ENCODE assay signal across 11 cellular contexts in the genomic region with DNA sequence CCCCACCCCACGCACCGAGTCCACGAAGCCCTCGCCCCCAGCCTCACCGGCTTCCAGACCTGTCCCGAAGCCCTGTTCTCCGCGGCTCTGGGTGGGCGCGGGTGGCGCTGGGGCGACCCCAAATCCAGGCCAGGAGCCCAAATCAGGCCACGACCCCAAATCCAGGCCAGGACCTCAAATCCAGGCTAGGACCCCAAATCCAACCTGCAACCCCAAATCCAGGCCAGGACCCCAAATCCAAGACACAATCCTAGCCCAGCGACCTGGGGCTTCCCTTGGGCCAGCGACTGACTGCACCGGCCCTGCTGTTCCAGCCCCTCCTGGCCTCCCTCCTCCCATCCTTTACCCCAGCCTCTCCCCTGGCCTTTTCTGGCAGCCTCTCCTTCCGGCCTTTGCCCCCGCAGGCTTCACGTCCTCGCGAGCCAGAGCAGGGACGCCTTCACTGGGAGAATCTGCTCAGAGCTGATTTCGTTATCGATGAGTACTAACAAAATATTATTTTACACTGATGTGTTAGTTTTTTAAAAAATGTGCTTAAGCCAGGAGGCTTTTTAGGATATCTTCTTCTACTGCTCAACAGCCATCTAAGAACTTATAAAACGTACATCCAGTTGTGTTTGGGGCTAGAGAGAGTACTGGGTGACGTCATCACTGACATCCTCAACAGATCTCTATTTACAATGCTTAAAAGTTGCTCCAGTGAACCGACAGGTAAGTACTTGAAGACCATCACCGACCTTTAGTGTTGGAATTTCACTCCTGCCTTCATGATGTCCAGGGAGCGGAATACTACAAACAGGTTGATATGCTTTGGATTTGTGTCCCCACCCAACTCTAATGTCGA. TPM values are rescaled to one million over a fixed set of nuclear protein-coding genes. Genes with fewer than 3 reads are reported as not detected.
DNase-seq lines count a peak whose midpoint lies in the region; ATAC-seq and TF ChIP-seq lines count a peak whose summit lies in the region.
"Had no signal": no experiment of that assay in that cellular context is flagged by ENCODE, and none has a peak within 500 bp of the region (broad histone marks: within the 10 kb centered on the region; RNA-seq: fewer than 3 reads in every experiment).

No MANE protein-coding gene starts in this region.

- H3K9ac ChIP-seq in H9 (ENCODE audit: extremely low read depth, insufficient read length, low read length), result no peak overlapping the region

- H3K9me3 ChIP-seq in H9 (ENCODE audit: control insufficient read depth, low read depth, low read length) (no peaks in the 10 kb centered on the region), esophagus muscularis mucosa (no peaks in the 10 kb centered on the region)

- no peak for TF ChIP-seq EP300 in esophagus muscularis mucosa (IDR thresholded peaks at IDR 0.05)

- H2AFZ ChIP-seq in ACC112 (ENCODE audit: low read length, unreplicated experiment), result no peak overlapping the region
- H2AFZ ChIP-seq in H9 (ENCODE audit: low read length), result no peak overlapping the region

- no peak overlapping the region for H3K56ac ChIP-seq in H9 (ENCODE audit: insufficient read length, low read depth, low read length)

- DNase-seq in H9 (no peak), esophagus muscularis mucosa (ENCODE audit: extremely low spot score) (no peak), neural crest cell (ENCODE audit: low read depth, low spot score) (no peak), nucleus accumbens (lab: John Stamatoyannopoulos, UW) (no peak), iPS-NIHi7 (ENCODE audit: extremely low spot score) (no peak)
- DNase-seq in NK-92 treated with Interleukin-12 subunit alpha and Interleukin-12 subunit beta, amount 100 ng/mL, for 24 hours (lab: John Stamatoyannopoulos, UW), result no peak
- DNase-seq: MM.1S, NCI-H226 had no signal

- H2BK15ac ChIP-seq in H9 (ENCODE audit: low read depth, low read length), result no peak overlapping the region

- no peaks in the 10 kb centered on the region for H3K23me2 ChIP-seq in H9 (ENCODE audit: insufficient read length, low read depth, low read length, poor library complexity, severe bottlenecking)

- H3K9me3 Mint-ChIP-seq in H9 (no peaks in the 10 kb centered on the region), neural crest cell (no peaks in the 10 kb centered on the region)

- no peaks in the 10 kb centered on the region for H4K20me1 ChIP-seq in H9 (ENCODE audit: control insufficient read depth, insufficient read depth, insufficient read length)

- H2BK12ac ChIP-seq in H9 (ENCODE audit: insufficient read length, low read depth, low read length), result no peak overlapping the region

- no peaks in the 10 kb centered on the region for H3K4me1 ChIP-seq in ACC112 (ENCODE audit: control insufficient read depth, insufficient read depth, low read length, unreplicated experiment)
- no peaks in the 10 kb centered on the region for H3K4me1 ChIP-seq in H9 (ENCODE audit: insufficient read depth, low read length)
- peaks cover 10 to 28% (median 25%) of the 10 kb centered on the region in 4 donors for H3K4me1 ChIP-seq in esophagus muscularis mucosa

- H3K4me3 Mint-ChIP-seq in H9 (peak overlapping the region in 1 of 2 experiments; percentile 67; a peak in 2 of 5 replicates), neural crest cell (peak overlapping the region; percentile 31)

- H3K14ac ChIP-seq in H9 (ENCODE audit: insufficient read depth, low read length), result no peak overlapping the region

- intact Hi-C loops in esophagus muscularis mucosa (cut with DNase I), result loop anchor here (10.0 kb wide), 1 partner anchor 717 kb away; no protein-coding TSS in a partner anchor

- H3K23ac ChIP-seq in H9 (ENCODE audit: insufficient read length, low read depth, low read length), result no peak overlapping the region

- H4K91ac ChIP-seq in H9 (ENCODE audit: insufficient read length, low read depth, low read length), result no peak overlapping the region

- no peak overlapping the region for H4K8ac ChIP-seq in H9 (replicated peaks; ENCODE audit: insufficient read length, low read depth, low read length)

- peak overlapping the region; percentile 45 for H3K4me2 ChIP-seq in H9 (ENCODE audit: insufficient read depth, insufficient read length, low read length)

- no peak overlapping the region for H4K5ac ChIP-seq in H9 (ENCODE audit: insufficient read length, low read depth, low read length)

- no peak for TF ChIP-seq POLR2A in esophagus muscularis mucosa (IDR thresholded peaks at IDR 0.05; ENCODE audit: low read depth)

- H2AK5ac ChIP-seq in H9 (ENCODE audit: insufficient read length, low read length), result no peak overlapping the region

- no peak overlapping the region for H2BK20ac ChIP-seq in H9 (ENCODE audit: low read depth, low read length, poor library complexity, severe bottlenecking)

- H3K27ac Mint-ChIP-seq in H9, result no peak overlapping the region
- H3K27ac Mint-ChIP-seq in neural crest cell (ENCODE audit: unreplicated experiment), result no peak overlapping the region

- H3K36me3 ChIP-seq in ACC112 (ENCODE audit: insufficient read depth, low read length) (no peaks in the 10 kb centered on the region), esophagus muscularis mucosa (no peaks in the 10 kb centered on the region)

- H3K36me3 Mint-ChIP-seq in H9 (ENCODE audit: insufficient read depth in 1 of 3, low read depth in 3 of 3) (no peaks in the 10 kb centered on the region), neural crest cell (ENCODE audit: low read depth) (no peaks in the 10 kb centered on the region)

- no peak overlapping the region for H3T11ph ChIP-seq in H9 (ENCODE audit: low read length)

- H3K4ac ChIP-seq in H9 (ENCODE audit: low read depth, low read length), result no peak overlapping the region

- WGBS in H9 (ENCODE audit: extremely low coverage, insufficient read length, low lambda C conversion rate), result no CpG with 5 or more reads among the region's 30 CpGs
- 93% methylated on average over 18 of the region's 30 CpGs for WGBS in esophagus muscularis mucosa

- H3K79me2 ChIP-seq in ACC112 (ENCODE audit: control insufficient read depth, insufficient read depth, low read length, unreplicated experiment) (no peaks in the 10 kb centered on the region), H9 (ENCODE audit: insufficient read depth, low read length) (no peaks in the 10 kb centered on the region)

- H3K27ac ChIP-seq in ACC112 (ENCODE audit: low read depth, low read length) (no peak overlapping the region), H9 (ENCODE audit: insufficient read length, low read depth, low read length) (no peak overlapping the region), esophagus muscularis mucosa (replicated peaks in 1 of 4) (peak overlapping the region in 1 of 4 donors; percentile 50)
- H3K27ac ChIP-seq: C4-2B had no signal

- peaks cover 20% of the 10 kb centered on the region for H3K27me3 ChIP-seq in ACC112 (ENCODE audit: insufficient read depth, low read length)
- peaks cover 3% of the 10 kb centered on the region; the same call in 1 of the 2 replicates for H3K27me3 ChIP-seq in H9 (ENCODE audit: insufficient read depth, low read length)
- peaks cover 0 to 27% (median 4%) of the 10 kb centered on the region in 4 donors for H3K27me3 ChIP-seq in esophagus muscularis mucosa

- no peaks in the 10 kb centered on the region for H3K79me1 ChIP-seq in H9 (ENCODE audit: insufficient read depth, low read depth, low read length, poor library complexity, severe bottlenecking)

- H2BK5ac ChIP-seq in H9 (ENCODE audit: insufficient read length, low read length), result no peak overlapping the region

- no peak for TF ChIP-seq CTCF in H9 (conservative IDR thresholded peaks at IDR 0.05)
- TF ChIP-seq CTCF in esophagus muscularis mucosa (IDR thresholded peaks at IDR 0.05), result no peak
- peak; percentile 9 for TF ChIP-seq CTCF in neural crest cell (conservative IDR thresholded peaks at IDR 0.05)

- H3K4me3 ChIP-seq in ACC112 (ENCODE audit: low read depth, low read length) (peak overlapping the region; percentile 67), esophagus muscularis mucosa (peak overlapping the region; percentile 48 to 52 (median 50))

- H2BK120ac ChIP-seq in H9 (ENCODE audit: low read depth, low read length, poor library complexity, severe bottlenecking), result no peak overlapping the region

- no peak for ATAC-seq in GM21576 (IDR thresholded peaks at IDR 0.05; ENCODE audit: unreplicated experiment)

- peaks cover 2 to 7% of the 10 kb centered on the region in 2 experiments for H3K4me1 Mint-ChIP-seq in H9
- H3K4me1 Mint-ChIP-seq in neural crest cell, result peaks cover 15% of the 10 kb centered on the region

- H3K18ac ChIP-seq in H9 (ENCODE audit: insufficient read length, low read depth, low read length), result no peak overlapping the region

- H3K27me3 Mint-ChIP-seq in H9 (ENCODE audit: low read depth) (peaks cover 69% of the 10 kb centered on the region), neural crest cell (ENCODE audit: low read depth) (peaks cover 33% of the 10 kb centered on the region)

RNA-seq across cellular contexts. Expression of gene TRIP13, which starts 34.7 kb away (rescaled TPM):
- 40.6 and 42.6 TPM in 2 replicates for total RNA-seq in H9 (2021)
- total RNA-seq in esophagus muscularis mucosa, result under 1 TPM in 3 of 4 donors, not detected in 1; 0.65 to 0.92 (median 0.66) TPM
- total RNA-seq in neural crest cell, result 27.6 and 32.6 TPM in 2 replicates

RNA-seq across cellular contexts. Expression of gene BRD9, which starts 34.8 kb away (rescaled TPM):
- total RNA-seq in H9 (2021) (67.4 and 70.5 TPM in 2 replicates), esophagus muscularis mucosa (10 to 100 TPM; 26.5 to 44.9 (median 34.3) TPM), neural crest cell (77.3 and 80.1 TPM in 2 replicates)

Comparison
In these comparisons a context has a peak if more than half of its experiments do, and no peak if none do; other contexts are left out.
1. RNA of gene TRIP13, which starts 34.7 kb away (total RNA-seq): 40.6 to 42.6 TPM in H9 and 27.6 to 32.6 TPM in neural crest cell; 0.65 to 0.92 TPM in esophagus muscularis mucosa; every median in the first group is over 10 times any median in the second.